24 cellular contexts compared by ENCODE assay signal in the genomic region with DNA sequence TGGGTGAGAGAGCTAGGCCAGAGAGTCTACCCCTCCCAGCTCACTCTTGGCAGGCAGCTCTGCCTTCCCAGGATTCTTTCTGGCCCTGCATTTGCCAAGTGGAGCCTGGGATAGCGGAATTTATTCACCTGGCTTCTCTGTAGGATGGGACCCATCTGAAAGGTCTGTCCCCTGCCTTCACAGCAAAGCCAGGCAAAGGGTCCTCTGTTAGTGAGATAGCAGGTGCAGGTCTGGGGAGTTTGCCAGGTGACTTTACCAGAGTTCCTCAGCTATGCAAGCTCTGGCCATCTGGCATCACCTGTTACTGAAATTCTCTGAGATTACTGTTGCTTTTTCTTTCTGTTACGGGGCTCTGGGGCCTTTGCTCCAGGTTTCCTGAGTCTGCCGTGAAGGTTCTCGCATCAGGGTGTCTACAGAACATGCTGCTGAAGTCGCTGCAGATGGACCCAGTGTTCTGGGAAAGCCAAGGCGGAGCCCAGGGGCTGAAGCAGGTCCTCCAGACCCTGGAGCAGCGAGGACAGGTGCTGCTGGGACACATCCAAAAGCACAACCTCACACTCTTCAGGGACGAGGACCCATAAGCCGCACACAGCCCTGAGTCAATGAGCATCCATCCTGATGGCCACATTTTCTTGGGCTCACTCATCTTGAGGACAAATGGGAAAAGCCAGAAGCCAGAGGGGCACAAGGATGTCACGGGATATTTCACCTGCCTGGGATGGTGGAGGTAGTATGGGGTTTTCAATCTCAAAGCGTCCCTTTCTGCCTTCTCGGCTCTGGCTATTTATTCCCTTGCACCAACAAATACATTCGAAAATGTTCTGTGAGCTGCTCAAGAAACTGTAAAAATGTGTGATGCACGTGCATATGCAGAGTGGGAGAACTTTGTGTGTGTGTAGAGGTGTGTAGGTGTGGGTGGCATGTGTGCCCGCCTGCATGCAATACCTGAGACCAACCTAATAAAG.
"Had no signal": no experiment of that assay in that cellular context is flagged by ENCODE, and none has a peak within 500 bp of the region (broad histone marks: within the 10 kb centered on the region; RNA-seq: fewer than 3 reads in every experiment).

No MANE protein-coding gene starts in this region.

- H3K36me3 Mint-ChIP-seq: activated CD4-positive, alpha-beta memory T cell treated with anti-CD3 and anti-CD28 coated beads for 36 hours had no signal

- H3K4me3 Mint-ChIP-seq: activated CD4-positive, alpha-beta memory T cell treated with anti-CD3 and anti-CD28 coated beads for 36 hours; activated naive CD8-positive, alpha-beta T cell; activated T-cell treated with anti-CD3 and anti-CD28 coated beads, Interleukin-2, amount 50 U/mL, for 72 hours; dendritic cell treated with granulocyte-macrophage colony-stimulating factor and Interleukin-4, amounts not matched to agents 40 ng/mL and 50 ng/mL, for 4 days; memory B cell; naive thymus-derived CD8-positive, alpha-beta T cell; neural crest cell; T-helper 1 cell treated with Interleukin-12 subunit alpha and Interleukin-12 subunit beta and Interleukin-4 antibody, amounts not matched to agents 30 μg/mL and 1 μg/mL, for 36 hours had no signal

- H3K27ac Mint-ChIP-seq: activated CD4-positive, alpha-beta memory T cell treated with anti-CD3 and anti-CD28 coated beads for 36 hours; activated naive CD8-positive, alpha-beta T cell; activated T-cell treated with anti-CD3 and anti-CD28 coated beads, Interleukin-2, amount 50 U/mL, for 72 hours; dendritic cell treated with granulocyte-macrophage colony-stimulating factor and Interleukin-4, amounts not matched to agents 40 ng/mL and 50 ng/mL, for 4 days; memory B cell; T-helper 1 cell treated with Interleukin-12 subunit alpha and Interleukin-12 subunit beta and Interleukin-4 antibody, amounts not matched to agents 30 μg/mL and 1 μg/mL, for 36 hours had no signal

- ATAC-seq: activated T-cell treated with anti-CD3 and anti-CD28 coated beads, Interleukin-2, amount 50 U/mL, for 72 hours; body of pancreas; gastrocnemius medialis; left colon; naive thymus-derived CD8-positive, alpha-beta T cell; upper lobe of right lung had no signal

- H3K4me1 Mint-ChIP-seq: memory B cell, neural crest cell had no signal

- DNase-seq: activated CD4-positive, alpha-beta memory T cell treated with anti-CD3 and anti-CD28 coated beads for 36 hours; activated CD4-positive, alpha-beta T cell treated with anti-CD3 and anti-CD28 coated beads for 4 hours; activated naive CD4-positive, alpha-beta T cell treated with Interleukin-2 at 50 U/mL for 16 hours; activated T-cell treated with anti-CD3 and anti-CD28 coated beads for 4 hours; activated T-cell treated with anti-CD3 and anti-CD28 coated beads, Interleukin-2, amount 50 U/mL, for 72 hours; aorta; body of pancreas; gastrocnemius medialis; glutamatergic neuron; left colon; naive thymus-derived CD8-positive, alpha-beta T cell; occipital lobe; right cardiac atrium; stimulated activated CD4-positive, alpha-beta T cell treated with anti-CD3 and anti-CD28 coated beads, Interleukin-15, amount 100 ng/mL, for 24 hours; stimulated activated naive CD4-positive, alpha-beta T cell; SW 1271; T-helper 9 cell; tibial artery; upper lobe of right lung had no signal

- H3K27me3 Mint-ChIP-seq: activated CD4-positive, alpha-beta memory T cell treated with anti-CD3 and anti-CD28 coated beads for 36 hours; activated naive CD8-positive, alpha-beta T cell; dendritic cell treated with granulocyte-macrophage colony-stimulating factor and Interleukin-4, amounts not matched to agents 40 ng/mL and 50 ng/mL, for 4 days had no signal
